In the genomic region with DNA sequence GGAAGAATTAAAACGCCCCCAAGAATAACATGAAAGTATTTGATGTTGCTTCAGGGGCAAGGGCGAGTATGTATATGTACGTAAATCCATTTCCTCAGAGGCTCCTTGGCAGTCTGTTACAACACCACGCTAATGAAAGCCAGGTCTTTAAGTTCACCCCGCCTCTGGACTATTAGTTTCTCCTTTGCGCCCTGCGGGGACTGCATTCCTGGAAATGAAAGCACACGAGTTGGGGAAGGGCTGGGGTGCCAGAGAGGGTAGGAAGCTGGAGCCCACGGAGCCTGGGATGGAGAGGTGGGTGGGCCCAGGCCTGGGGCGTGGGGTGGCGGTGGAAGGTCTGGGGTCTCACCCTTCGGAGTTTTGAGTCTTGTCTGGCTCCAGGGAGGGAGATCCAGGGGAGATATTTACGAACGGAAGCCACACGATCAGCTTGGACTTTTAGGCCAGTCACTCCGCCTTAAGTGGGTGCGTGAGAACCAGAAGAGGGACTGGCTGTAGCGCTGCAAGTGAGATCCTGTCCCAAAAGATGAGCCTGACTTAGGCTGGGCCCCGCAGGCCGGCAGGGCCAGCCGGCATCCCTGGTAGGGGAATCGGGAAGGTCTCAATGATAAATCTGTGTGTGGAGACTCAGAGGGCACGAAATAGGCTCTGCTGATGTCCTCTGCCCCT, we compare ENCODE assay signal across 8 cellular contexts. TPM values are rescaled to one million over a fixed set of nuclear protein-coding genes. Genes with fewer than 3 reads are reported as not detected.
A peak's percentile ranks its signal among the peaks of the same experiment; 100 is the strongest.
DNase-seq lines count a peak whose midpoint lies in the region; ATAC-seq, FAIRE-seq and TF ChIP-seq lines count a peak whose summit lies in the region.

No MANE protein-coding gene starts in this region.

- peak overlapping the region; percentile 50 for H3K27ac Mint-ChIP-seq in activated CD8-positive, alpha-beta memory T cell treated with anti-CD3 and anti-CD28 coated beads, Interleukin-2, amount 10 ng/mL, durations not matched to agents 7 days and 5 days

- H3K4me1 ChIP-seq in kidney (ENCODE audit: control insufficient read depth in 1 of 2, insufficient read depth in 1 of 2, low read depth in 1 of 2, low read length in 2 of 2) (peaks cover 2 to 6% of the 10 kb centered on the region in 2 donors), suprapubic skin (peaks cover 28% of the 10 kb centered on the region)

- H3K27ac ChIP-seq in kidney (ENCODE audit: low read depth in 2 of 2, low read length in 2 of 2) = peak overlapping the region; percentile 67 to 81
- peak overlapping the region; percentile 91 for H3K27ac ChIP-seq in suprapubic skin

- ATAC-seq in activated CD8-positive, alpha-beta memory T cell treated with anti-CD3 and anti-CD28 coated beads, Interleukin-2, amount 10 ng/mL, durations not matched to agents 7 days and 5 days = no peak
- no peak for ATAC-seq in GM18517 (IDR thresholded peaks at IDR 0.05; ENCODE audit: unreplicated experiment)

- H3K4me3 Mint-ChIP-seq in activated CD8-positive, alpha-beta memory T cell treated with anti-CD3 and anti-CD28 coated beads, Interleukin-2, amount 10 ng/mL, durations not matched to agents 7 days and 5 days = peak overlapping the region; percentile 61

- 50% methylated on average over 16 of the region's 23 CpGs for WGBS in suprapubic skin

- in situ Hi-C loops in astrocyte of the spinal cord (cut with HindIII; ENCODE audit: low sequenced_read_pairs) = no loop called here

- TF ChIP-seq EP300 in suprapubic skin (IDR thresholded peaks at IDR 0.05) = no peak

- no peaks in the 10 kb centered on the region for H3K9me3 Mint-ChIP-seq in activated CD8-positive, alpha-beta memory T cell treated with anti-CD3 and anti-CD28 coated beads, Interleukin-2, amount 10 ng/mL, durations not matched to agents 7 days and 5 days (ENCODE audit: low read depth)

- peak overlapping the region in 1 of 2 donors; percentile 9 for H3K9ac ChIP-seq in kidney (ENCODE audit: low read length in 2 of 2)

- no peak for DNase-seq in activated CD8-positive, alpha-beta memory T cell treated with anti-CD3 and anti-CD28 coated beads, Interleukin-2, amount 10 ng/mL, durations not matched to agents 7 days and 5 days
- no peak for DNase-seq in activated CD8-positive, alpha-beta memory T cell treated with anti-CD3 and anti-CD28 coated beads for 24 hours
- peak; percentile 78 for DNase-seq in astrocyte of the spinal cord (ENCODE audit: low read depth, low spot score)
- DNase-seq in kidney = no peak
- peak in 1 of 2 donors; percentile 78 for DNase-seq in suprapubic skin (ENCODE audit: low spot score in 2 of 2)
- DNase-seq in SHP77 treated with DMSO at 0.1 percent for 48 hours (lab: John Stamatoyannopoulos, UW) = no peak
- DNase-seq in T1000 (lab: John Stamatoyannopoulos, UW) = no peak

- peaks cover 6% of the 10 kb centered on the region for H3K36me3 Mint-ChIP-seq in activated CD8-positive, alpha-beta memory T cell treated with anti-CD3 and anti-CD28 coated beads, Interleukin-2, amount 10 ng/mL, durations not matched to agents 7 days and 5 days

- H3K27me3 ChIP-seq in suprapubic skin = no peaks in the 10 kb centered on the region

- H3K9me3 ChIP-seq in kidney (ENCODE audit: control insufficient read depth in 1 of 2, low read length in 2 of 2) = no peaks in the 10 kb centered on the region
- H3K9me3 ChIP-seq in suprapubic skin = no peaks in the 10 kb centered on the region

- TF ChIP-seq POLR2A in suprapubic skin (IDR thresholded peaks at IDR 0.05) = no peak

- TF ChIP-seq CTCF in astrocyte of the spinal cord (IDR thresholded peaks at IDR 0.05; ENCODE audit: low read depth, low read length) (no peak), kidney (IDR thresholded peaks at IDR 0.05; ENCODE audit: borderline replicate concordance, extremely low read depth, insufficient read depth) (no peak), suprapubic skin (IDR thresholded peaks at IDR 0.05) (no peak)

- FAIRE-seq in kidney (lab: Jason Lieb, UNC) = no peak

- CTCF ChIA-PET in activated CD8-positive, alpha-beta memory T cell treated with anti-CD3 and anti-CD28 coated beads, Interleukin-2, amount 10 ng/mL, durations not matched to agents 7 days and 5 days (lab: Charles Lee) = interaction anchor here (0.7 to 3.1 kb wide), 14 partner anchors 11 to 352 kb away, joined by 3 to 19 read pairs (median 6); no protein-coding TSS in a partner anchor

- H3K4me3 ChIP-seq in astrocyte of the spinal cord (ENCODE audit: low read depth, low read length) = no peak overlapping the region
- peak overlapping the region; percentile 36 to 57 for H3K4me3 ChIP-seq in kidney (ENCODE audit: low read length in 2 of 2)
- H3K4me3 ChIP-seq in suprapubic skin = peak overlapping the region; percentile 91

- intact Hi-C loops in kidney (cut with DNase I) = no loop called here

- H3K4me1 Mint-ChIP-seq in activated CD8-positive, alpha-beta memory T cell treated with anti-CD3 and anti-CD28 coated beads, Interleukin-2, amount 10 ng/mL, durations not matched to agents 7 days and 5 days = peaks cover 16% of the 10 kb centered on the region

- H3K27me3 Mint-ChIP-seq in activated CD8-positive, alpha-beta memory T cell treated with anti-CD3 and anti-CD28 coated beads, Interleukin-2, amount 10 ng/mL, durations not matched to agents 7 days and 5 days = peaks cover 2% of the 10 kb centered on the region

- H3K36me3 ChIP-seq in kidney (ENCODE audit: control insufficient read depth in 1 of 2, insufficient read depth in 2 of 2, low read length in 2 of 2) (no peaks in the 10 kb centered on the region), suprapubic skin (no peaks in the 10 kb centered on the region)

RNA-seq across cellular contexts. Expression of a gene that starts 1.6 kb away (rescaled TPM):
- total RNA-seq in activated CD8-positive, alpha-beta memory T cell treated with anti-CD3 and anti-CD28 coated beads, Interleukin-2, amount 10 ng/mL, durations not matched to agents 7 days and 5 days = 10 to 100 TPM; 24.4 to 36.8 TPM
- total RNA-seq in kidney (19.1 TPM), suprapubic skin (1 to 10 TPM; 1.5 to 4.2 (median 1.9) TPM)
- polyA plus RNA-seq in kidney (ENCODE audit: insufficient read depth, low read depth, low replicate concordance) = 10.5 TPM
